Comparison of ENCODE assay signal across 30 cellular contexts in genomic region chr3:38088679-38089078, GRCh38.
"Had no signal": no experiment of that assay in that cellular context is flagged by ENCODE, and none has a peak within 500 bp of the region (broad histone marks: within the 10 kb centered on the region; RNA-seq: fewer than 3 reads in every experiment).

No MANE protein-coding gene starts in this region.

- H3K27me3 Mint-ChIP-seq: activated CD4-positive, alpha-beta memory T cell treated with anti-CD3 and anti-CD28 coated beads, Interleukin-2, amount 10 ng/mL, durations not matched to agents 7 days and 5 days had no signal

- H2AFZ ChIP-seq: PC-9 had no signal

- H3K36me3 ChIP-seq: adrenal gland, breast epithelium, WERI-Rb-1 had no signal

- H3K4me3 ChIP-seq: adrenal gland, body of pancreas, breast epithelium, PC-9 had no signal

- DNase-seq: activated CD4-positive, alpha-beta memory T cell treated with anti-CD3 and anti-CD28 coated beads, Interleukin-2, amount 10 ng/mL, durations not matched to agents 7 days and 5 days; activated CD4-positive, alpha-beta T cell treated with anti-CD3 and anti-CD28 coated beads for 1 hour; activated CD4-positive, alpha-beta T cell treated with anti-CD3 and anti-CD28 coated beads for 48 hours; activated CD4-positive, CD25-positive, alpha-beta regulatory T cell; activated CD8-positive, alpha-beta memory T cell treated with anti-CD3 and anti-CD28 coated beads for 24 hours; activated gamma-delta T cell treated with Interleukin-2 at 50 U/mL for 16 hours; activated naive CD4-positive, alpha-beta T cell treated with anti-CD3 and anti-CD28 coated beads for 36 hours; activated T-cell treated with anti-CD3 and anti-CD28 coated beads, Interleukin-2, amount 50 U/mL, for 1 hour; adrenal gland; body of pancreas; Karpas-422; KBM-7; NCI-H1105; NCI-H1417 treated with DMSO at 0.1 percent for 48 hours; NCI-H187 treated with DMSO at 0.1 percent for 48 hours; NCI-H2081; NCI-H2171 treated with DMSO at 0.1 percent for 48 hours; NCI-H226; NCI-H446 treated with DMSO at 0.1 percent for 48 hours; NCI-H524; NK-92 treated with Interleukin-12 subunit alpha and Interleukin-12 subunit beta, amount 100 ng/mL, for 24 hours; PC-9; Right ventricle myocardium superior; SW 1271; T-helper 1 cell; T-helper 2 cell; T-helper 9 cell; WERI-Rb-1 had no signal

- H3K9me3 ChIP-seq: adrenal gland, body of pancreas, breast epithelium had no signal

- H3K27ac ChIP-seq: adrenal gland, body of pancreas, breast epithelium, PC-9, WERI-Rb-1 had no signal

- H3K4me1 Mint-ChIP-seq: activated CD4-positive, alpha-beta memory T cell treated with anti-CD3 and anti-CD28 coated beads, Interleukin-2, amount 10 ng/mL, durations not matched to agents 7 days and 5 days had no signal

- H3K4me1 ChIP-seq: adrenal gland, body of pancreas, breast epithelium had no signal

- ATAC-seq: activated naive CD4-positive, alpha-beta T cell treated with anti-CD3 and anti-CD28 coated beads, Interleukin-2, amount 50 U/mL, for 72 hours; body of pancreas had no signal

- H3K4me3 Mint-ChIP-seq: activated CD4-positive, alpha-beta memory T cell treated with anti-CD3 and anti-CD28 coated beads, Interleukin-2, amount 10 ng/mL, durations not matched to agents 7 days and 5 days; activated naive CD4-positive, alpha-beta T cell treated with anti-CD3 and anti-CD28 coated beads for 36 hours had no signal

- H3K4me2 ChIP-seq: PC-9 had no signal

- H3K27ac Mint-ChIP-seq: activated CD4-positive, alpha-beta memory T cell treated with anti-CD3 and anti-CD28 coated beads, Interleukin-2, amount 10 ng/mL, durations not matched to agents 7 days and 5 days; activated naive CD4-positive, alpha-beta T cell treated with anti-CD3 and anti-CD28 coated beads for 36 hours had no signal

- H3K27me3 ChIP-seq: adrenal gland, body of pancreas, breast epithelium had no signal
